ENCODE assay signal across 8 cellular contexts in genomic region chr19:44752816-44753618, GRCh38. TPM values are rescaled to one million over a fixed set of nuclear protein-coding genes. Genes with fewer than 3 reads are reported as not detected.
DNase-seq lines count a peak whose midpoint lies in the region; ATAC-seq and TF ChIP-seq lines count a peak whose summit lies in the region.

No MANE protein-coding gene starts in this region.

- H3K9ac ChIP-seq in KMS-11, result peak overlapping the region; percentile 14; the same call in 1 of the 2 replicates

- TF ChIP-seq POLR2A in sigmoid colon (IDR thresholded peaks at IDR 0.05), result peak in 1 of 2 donors; percentile 30

- H3K4me2 ChIP-seq in KMS-11, result peak overlapping the region; percentile 93

- intact Hi-C loops in sigmoid colon (cut with DNase I), result loop anchor here (10.0 kb wide), 1 partner anchor 752 kb away; the partner anchor contains the start of gene VASP

- ATAC-seq in GM21786 (IDR thresholded peaks at IDR 0.05; ENCODE audit: unreplicated experiment), result peak; percentile 57

- H3K9me3 ChIP-seq in sigmoid colon, result no peaks in the 10 kb centered on the region

- H3K36me3 ChIP-seq in KMS-11 (ENCODE audit: insufficient read depth), result peaks cover 4% of the 10 kb centered on the region; the same call in 1 of the 2 replicates
- H3K36me3 ChIP-seq in sigmoid colon, result peaks cover 0 to 27% (median 2%) of the 10 kb centered on the region in 4 donors

- H3K4me1 ChIP-seq in KMS-11 (ENCODE audit: low read depth, poor library complexity, severe bottlenecking) (peaks cover 55% of the 10 kb centered on the region), sigmoid colon (peaks cover 0 to 94% (median 89%) of the 10 kb centered on the region in 4 donors)

- H3K27ac ChIP-seq in KMS-11 (peak overlapping the region; percentile 76), sigmoid colon (peak overlapping the region; percentile 87 to 94 (median 91))

- no peak overlapping the region for H3K4me3 ChIP-seq in KMS-11 (IDR thresholded peaks at IDR 0.05; ENCODE audit: insufficient read depth, low read depth, low read length)
- H3K4me3 ChIP-seq in sigmoid colon, result peak overlapping the region; percentile 22 to 72 (median 45)

- 9 to 10% methylated on average over 16 of the region's 16 CpGs for WGBS in sigmoid colon, 2 donors

- DNase-seq in EH (ENCODE audit: low read depth) (peak; percentile 98), T-helper 1 cell (peak; percentile 92 to 99 (median 92)), amniotic epithelial cell (ENCODE audit: low read depth) (peak; percentile 99), hypothalamus (lab: John Stamatoyannopoulos, UW) (peak in 40 of 51 donors; percentile 6 to 75 (median 29)), sigmoid colon (peak; percentile 94), G401 (ENCODE audit: low spot score) (no peak)

- H3K27me3 ChIP-seq in KMS-11 (ENCODE audit: insufficient read depth, low read depth) (no peaks in the 10 kb centered on the region), sigmoid colon (no peaks in the 10 kb centered on the region)

- TF ChIP-seq CTCF in KMS-11 (conservative IDR thresholded peaks at IDR 0.05; ENCODE audit: low read depth, low read length) (no peak; the same call in 1 of the 2 replicates), sigmoid colon (IDR thresholded peaks at IDR 0.05) (no peak)

- peak in 3 of 4 donors; percentile 42 to 86 (median 86) for TF ChIP-seq EP300 in sigmoid colon (IDR thresholded peaks at IDR 0.05)

- H3K79me2 ChIP-seq in KMS-11 (ENCODE audit: insufficient read depth, low read depth), result peaks cover 55% of the 10 kb centered on the region

- in situ Hi-C loops in G401 (cut with HindIII; ENCODE audit: low sequenced_read_pairs), result no loop called here

- H2AFZ ChIP-seq in KMS-11 (ENCODE audit: low read depth), result no peak overlapping the region

- no peaks in the 10 kb centered on the region for H4K20me1 ChIP-seq in KMS-11 (ENCODE audit: insufficient read depth)

RNA-seq across cellular contexts. Expression of gene BCL3, which starts 4.5 kb away (rescaled TPM):
- 10 to 100 TPM; 13.9 to 69.0 (median 25.9) TPM for total RNA-seq in sigmoid colon
- 100 to 1,000 TPM in 1 of 3 donors, 10 to 100 TPM in 2; 44.4 to 104 (median 64.7) TPM for polyA plus RNA-seq in sigmoid colon
- total RNA-seq in G401 (2014; rRNA removed; shearing (Covaris generic)), result 6.6 and 9.1 TPM in 2 replicates

RNA-seq across cellular contexts. Expression of gene CBLC, which starts 24.7 kb away (rescaled TPM):
- total RNA-seq in sigmoid colon, result not detected
- polyA plus RNA-seq in sigmoid colon, result 10 to 100 TPM; 46.8 to 64.5 (median 58.0) TPM
- total RNA-seq in G401 (2014; rRNA removed; shearing (Covaris generic)), result not detected in 2 replicates

RNA-seq across cellular contexts. Expression of gene CEACAM16, which starts 54.1 kb away (rescaled TPM):
- not detected for total RNA-seq in sigmoid colon
- not detected for polyA plus RNA-seq in sigmoid colon
- total RNA-seq in G401 (2014; rRNA removed; shearing (Covaris generic)), result not detected in 2 replicates

RNA-seq across cellular contexts. Expression of gene BCAM, which starts 55.9 kb away (rescaled TPM):
- total RNA-seq in sigmoid colon, result 10 to 100 TPM in 3 of 4 donors, 1 to 10 TPM in 1; 6.1 to 36.3 (median 13.4) TPM
- polyA plus RNA-seq in sigmoid colon, result 10 to 100 TPM in 1 of 3 donors, 1 to 10 TPM in 2; 1.2 to 19.9 (median 2.1) TPM
- 28.5 and 28.9 TPM in 2 replicates for total RNA-seq in G401 (2014; rRNA removed; shearing (Covaris generic))
